ENCODE assay signal across 8 cellular contexts in the genomic region with DNA sequence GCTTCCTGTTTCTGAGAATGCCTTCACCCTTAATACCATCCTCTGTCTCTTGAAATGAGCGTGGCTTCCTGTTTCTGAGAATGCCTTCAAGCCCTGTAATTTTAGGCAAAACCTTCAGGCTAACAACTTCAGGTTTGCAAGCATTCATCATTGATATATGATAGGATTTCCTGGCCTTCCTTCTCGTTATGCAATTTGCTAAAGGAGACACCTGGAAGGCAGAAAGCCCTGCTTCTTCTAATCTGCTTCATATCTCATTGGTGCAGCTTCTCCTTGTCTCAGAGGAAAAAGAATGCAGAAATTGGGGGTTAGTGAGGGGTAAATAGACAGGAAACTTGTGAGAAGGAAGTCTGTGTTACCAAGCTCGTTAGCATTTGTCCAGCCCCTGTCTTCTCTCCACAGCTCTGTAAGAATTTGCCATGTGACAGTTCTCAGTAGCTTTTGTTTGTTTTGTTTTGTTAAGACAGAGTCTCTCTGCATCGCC. TPM values are rescaled to one million over a fixed set of nuclear protein-coding genes. Genes with fewer than 3 reads are reported as not detected.
A peak's percentile ranks its signal among the peaks of the same experiment; 100 is the strongest.
DNase-seq lines count a peak whose midpoint lies in the region; ATAC-seq and TF ChIP-seq lines count a peak whose summit lies in the region.

No MANE protein-coding gene starts in this region.

- H3K27ac ChIP-seq in CD4-positive, alpha-beta memory T cell (ENCODE audit: low read depth, low read length) = peak overlapping the region; percentile 65
- H3K27ac ChIP-seq in mucosa of rectum (ENCODE audit: low read depth in 2 of 2, low read length in 2 of 2) = peak overlapping the region; percentile 58 to 74

- no peak overlapping the region for H3K9ac ChIP-seq in mucosa of rectum (ENCODE audit: low read depth in 1 of 2, low read length in 2 of 2)

- intact Hi-C loops in CD4-positive, alpha-beta memory T cell (cut with micrococcal nuclease) = loop anchor here (1.0 kb wide), 2 partner anchors 8 to 12 kb away; a partner anchor contains a TSS

- no peaks in the 10 kb centered on the region for H3K27me3 Mint-ChIP-seq in CD4-positive, alpha-beta memory T cell
- no peaks in the 10 kb centered on the region for H3K27me3 Mint-ChIP-seq in activated naive CD8-positive, alpha-beta T cell treated with anti-CD3 and anti-CD28 coated beads for 36 hours

- CTCF ChIA-PET in CD4-positive, alpha-beta memory T cell (lab: Charles Lee; ENCODE audit: partially characterized antibody) = interaction anchor here (0.7 to 2.1 kb wide), 12 partner anchors 9 to 78 kb away, joined by 3 to 10 read pairs (median 3); a partner anchor contains a TSS

- peaks cover 4% of the 10 kb centered on the region for H3K36me3 ChIP-seq in CD4-positive, alpha-beta memory T cell (ENCODE audit: insufficient read depth, low read length)
- peaks cover 6 to 12% of the 10 kb centered on the region in 2 donors for H3K36me3 ChIP-seq in mucosa of rectum (ENCODE audit: control insufficient read depth in 2 of 2, insufficient read depth in 2 of 2, low read length in 2 of 2)

- POLR2A ChIA-PET in CD4-positive, alpha-beta memory T cell (lab: Charles Lee; ENCODE audit: partially characterized antibody) = interaction anchor here (0.7 to 18.6 kb wide), 14 partner anchors 7 to 48 kb away, joined by 3 to 287 read pairs (median 7); a partner anchor contains a TSS

- H3K36me3 Mint-ChIP-seq in CD4-positive, alpha-beta memory T cell = peaks cover 23 to 53% of the 10 kb centered on the region in 2 donors
- peaks cover 52% of the 10 kb centered on the region for H3K36me3 Mint-ChIP-seq in activated naive CD8-positive, alpha-beta T cell treated with anti-CD3 and anti-CD28 coated beads for 36 hours

- H3K27me3 ChIP-seq in CD4-positive, alpha-beta memory T cell (ENCODE audit: insufficient read depth, low read length) = no peaks in the 10 kb centered on the region
- H3K27me3 ChIP-seq in mucosa of rectum (ENCODE audit: control insufficient read depth in 2 of 2, insufficient read depth in 2 of 2, low read length in 2 of 2) = no peaks in the 10 kb centered on the region

- peak; percentile 50 to 60 (median 57) for DNase-seq in CD4-positive, alpha-beta memory T cell
- DNase-seq in activated naive CD8-positive, alpha-beta T cell treated with anti-CD3 and anti-CD28 coated beads for 36 hours = no peak
- DNase-seq in foreskin fibroblast = no peak
- DNase-seq in GM13977 (ENCODE audit: low spot score) = no peak
- DNase-seq in NCI-H1105 treated with DMSO at 0.1 percent for 48 hours (lab: John Stamatoyannopoulos, UW) = no peak

- in situ Hi-C loops in GM13977 (cut with MboI; ENCODE audit: low pct_unique_long_range_greater_than_20kb, low sequenced_read_pairs, unreplicated experiment) = no loop called here

- ATAC-seq in GM19467 (IDR thresholded peaks at IDR 0.05; ENCODE audit: unreplicated experiment) = peak; percentile 72
- peak; percentile 64 for ATAC-seq in HG03571 (IDR thresholded peaks at IDR 0.05; ENCODE audit: unreplicated experiment)

- TF ChIP-seq CTCF in foreskin fibroblast (IDR thresholded peaks at IDR 0.05; ENCODE audit: low read depth, low read length) = no peak
- no peak for TF ChIP-seq CTCF in GM13977 (IDR thresholded peaks at IDR 0.05; ENCODE audit: extremely low read depth, insufficient read depth, missing control alignments)

- H3K4me3 ChIP-seq in CD4-positive, alpha-beta memory T cell (ENCODE audit: low read length in 2 of 2) = peak overlapping the region; percentile 2 to 36
- H3K4me3 ChIP-seq in mucosa of rectum (ENCODE audit: low read length in 2 of 2) = peak overlapping the region in 1 of 2 donors; percentile 35
- H3K4me3 ChIP-seq in foreskin fibroblast (ENCODE audit: low read depth in 1 of 2, low read length in 2 of 2) = no peak overlapping the region

- peaks cover 66 to 92% (median 80%) of the 10 kb centered on the region in 4 donors for H3K4me1 Mint-ChIP-seq in CD4-positive, alpha-beta memory T cell
- peaks cover 87% of the 10 kb centered on the region for H3K4me1 Mint-ChIP-seq in activated naive CD8-positive, alpha-beta T cell treated with anti-CD3 and anti-CD28 coated beads for 36 hours

- no peaks in the 10 kb centered on the region for H3K9me3 ChIP-seq in CD4-positive, alpha-beta memory T cell (ENCODE audit: control insufficient read depth in 1 of 2, low read length in 2 of 2)
- H3K9me3 ChIP-seq in mucosa of rectum (ENCODE audit: control insufficient read depth in 2 of 2, low read length in 2 of 2) = no peaks in the 10 kb centered on the region

- H3K9me3 Mint-ChIP-seq in CD4-positive, alpha-beta memory T cell = no peaks in the 10 kb centered on the region
- peaks cover 1% of the 10 kb centered on the region for H3K9me3 Mint-ChIP-seq in activated naive CD8-positive, alpha-beta T cell treated with anti-CD3 and anti-CD28 coated beads for 36 hours

- H3K27ac Mint-ChIP-seq in CD4-positive, alpha-beta memory T cell = peak overlapping the region; percentile 85 to 97 (median 94)
- H3K27ac Mint-ChIP-seq in activated naive CD8-positive, alpha-beta T cell treated with anti-CD3 and anti-CD28 coated beads for 36 hours = peak overlapping the region; percentile 97

- peak overlapping the region; percentile 64 to 98 (median 86) for H3K4me3 Mint-ChIP-seq in CD4-positive, alpha-beta memory T cell
- H3K4me3 Mint-ChIP-seq in activated naive CD8-positive, alpha-beta T cell treated with anti-CD3 and anti-CD28 coated beads for 36 hours = peak overlapping the region; percentile 83

- H3K4me1 ChIP-seq in CD4-positive, alpha-beta memory T cell (ENCODE audit: insufficient read depth, low read length) = peaks cover 98% of the 10 kb centered on the region
- H3K4me1 ChIP-seq in mucosa of rectum (ENCODE audit: control insufficient read depth in 2 of 2, insufficient read depth in 2 of 2, low read length in 2 of 2) = peaks cover 29 to 48% of the 10 kb centered on the region in 2 donors

RNA-seq across cellular contexts. Expression of a gene that starts 7.3 kb away (rescaled TPM):
- 100 to 1,000 TPM; 147 to 156 TPM for total RNA-seq in CD4-positive, alpha-beta memory T cell
- 100 to 1,000 TPM; 500 to 953 TPM for polyA plus RNA-seq in CD4-positive, alpha-beta memory T cell
- total RNA-seq in activated naive CD8-positive, alpha-beta T cell treated with anti-CD3 and anti-CD28 coated beads for 36 hours = 10 to 100 TPM; 67.6 to 69.0 TPM

RNA-seq across cellular contexts. Expression of a gene that starts 11.9 kb away (rescaled TPM):
- 10 to 100 TPM; 81.0 to 81.6 TPM for total RNA-seq in CD4-positive, alpha-beta memory T cell
- polyA plus RNA-seq in CD4-positive, alpha-beta memory T cell = 100 to 1,000 TPM in 1 of 2 donors, 10 to 100 TPM in 1; 60.1 to 105 TPM
- 10 to 100 TPM; 64.1 to 74.3 TPM for total RNA-seq in activated naive CD8-positive, alpha-beta T cell treated with anti-CD3 and anti-CD28 coated beads for 36 hours

RNA-seq across cellular contexts. Expression of a gene that starts 30.3 kb away (rescaled TPM):
- total RNA-seq in CD4-positive, alpha-beta memory T cell = not detected
- polyA plus RNA-seq in CD4-positive, alpha-beta memory T cell = under 1 TPM; 0.13 to 0.24 TPM
- not detected for total RNA-seq in activated naive CD8-positive, alpha-beta T cell treated with anti-CD3 and anti-CD28 coated beads for 36 hours

RNA-seq across cellular contexts. Expression of a gene that starts 39.9 kb away (rescaled TPM):
- 10 to 100 TPM; 58.5 to 61.0 TPM for total RNA-seq in CD4-positive, alpha-beta memory T cell
- polyA plus RNA-seq in CD4-positive, alpha-beta memory T cell = 10 to 100 TPM; 42.8 to 43.2 TPM
- total RNA-seq in activated naive CD8-positive, alpha-beta T cell treated with anti-CD3 and anti-CD28 coated beads for 36 hours = 10 to 100 TPM; 28.8 to 30.5 TPM

Comparison
In these comparisons a context has a peak if more than half of its experiments do, and no peak if none do; other contexts are left out.
1. DNase-seq: peak in CD4-positive, alpha-beta memory T cell (5 of 5); none in activated naive CD8-positive, alpha-beta T cell treated with anti-CD3 and anti-CD28 coated beads for 36 hours (single experiment), foreskin fibroblast (0 of 2), GM13977 (single experiment) and NCI-H1105 treated with DMSO at 0.1 percent for 48 hours (single experiment).
2. H3K4me3 ChIP-seq: peak in CD4-positive, alpha-beta memory T cell (2 of 2); none in foreskin fibroblast (0 of 2).